In the genomic region with DNA sequence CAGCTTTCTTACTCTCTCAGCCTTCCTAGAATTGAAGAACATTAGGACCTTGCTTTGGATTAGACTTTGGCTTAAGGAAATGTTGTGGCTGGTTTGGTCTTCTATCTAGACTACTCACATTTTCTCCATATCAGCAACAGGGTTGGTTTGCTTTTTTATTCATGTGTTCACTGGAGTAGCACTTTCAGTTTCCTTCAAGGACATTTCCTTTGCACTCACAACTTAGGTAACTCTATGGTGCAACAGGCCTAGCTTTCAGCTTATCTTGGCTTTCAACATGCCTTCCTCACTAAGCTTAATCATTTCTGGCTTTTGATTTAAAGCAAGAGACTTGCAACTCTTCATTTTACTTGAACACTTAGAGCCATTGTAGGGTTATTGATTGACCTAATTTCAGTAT, we compare ENCODE assay signal across 14 cellular contexts.
DNase-seq lines count a peak whose midpoint lies in the region; ATAC-seq, FAIRE-seq and TF ChIP-seq lines count a peak whose summit lies in the region.
"Had no signal": no experiment of that assay in that cellular context is flagged by ENCODE, and none has a peak within 500 bp of the region (broad histone marks: within the 10 kb centered on the region; RNA-seq: fewer than 3 reads in every experiment).

No MANE protein-coding gene starts in this region.

- intact Hi-C loops in pancreas (cut with DNase I), result no loop called here
- intact Hi-C loops in activated naive CD4-positive, alpha-beta T cell treated with anti-CD3 and anti-CD28 coated beads for 36 hours (cut with micrococcal nuclease), result no loop called here
- intact Hi-C loops in ascending aorta (cut with DNase I), result no loop called here

- ATAC-seq in GM19351 (IDR thresholded peaks at IDR 0.05; ENCODE audit: unreplicated experiment), result peak; percentile 53
- peak; percentile 89 for ATAC-seq in HG02759 (IDR thresholded peaks at IDR 0.05; ENCODE audit: unreplicated experiment)
- ATAC-seq in pancreas, result peak in 3 of 4 donors; percentile 68 to 93 (median 69)
- ATAC-seq: naive thymus-derived CD4-positive, alpha-beta T cell had no signal

- FAIRE-seq in pancreas (lab: Jason Lieb, UNC), result no peak

- H3K4me1 Mint-ChIP-seq in activated naive CD4-positive, alpha-beta T cell treated with anti-CD3 and anti-CD28 coated beads for 36 hours (ENCODE audit: low read depth), result peaks cover 2% of the 10 kb centered on the region
- H3K4me1 Mint-ChIP-seq in activated CD4-positive, alpha-beta memory T cell treated with anti-CD3 and anti-CD28 coated beads, Interleukin-2, amount 10 ng/mL, durations not matched to agents 7 days and 5 days, result peaks cover 11% of the 10 kb centered on the region
- H3K4me1 Mint-ChIP-seq: activated B cell treated with CpG ODN at 0.5 μM for 24 hours; central memory CD8-positive, alpha-beta T cell had no signal

- peak; percentile 52 for DNase-seq in MV-4-11 (lab: John Stamatoyannopoulos, UW)
- DNase-seq in pancreas, result no peak
- DNase-seq in activated naive CD4-positive, alpha-beta T cell treated with anti-CD3 and anti-CD28 coated beads for 36 hours, result no peak
- DNase-seq in activated CD4-positive, alpha-beta memory T cell treated with anti-CD3 and anti-CD28 coated beads, Interleukin-2, amount 10 ng/mL, durations not matched to agents 7 days and 5 days, result no peak
- DNase-seq in ascending aorta (ENCODE audit: low spot score in 2 of 2), result no peak
- DNase-seq: activated B cell treated with CpG ODN at 0.5 μM for 24 hours; activated gamma-delta T cell; islet precursor cell; KBM-7; naive thymus-derived CD4-positive, alpha-beta T cell; SHP77 had no signal

- H3K27me3 ChIP-seq in pancreas, result no peaks in the 10 kb centered on the region
- H3K27me3 ChIP-seq in ascending aorta, result no peaks in the 10 kb centered on the region

- H3K4me1 ChIP-seq in pancreas (no peaks in the 10 kb centered on the region), ascending aorta (no peaks in the 10 kb centered on the region)

- H3K36me3 Mint-ChIP-seq in activated naive CD4-positive, alpha-beta T cell treated with anti-CD3 and anti-CD28 coated beads for 36 hours (ENCODE audit: low read depth), result no peaks in the 10 kb centered on the region
- H3K36me3 Mint-ChIP-seq in activated CD4-positive, alpha-beta memory T cell treated with anti-CD3 and anti-CD28 coated beads, Interleukin-2, amount 10 ng/mL, durations not matched to agents 7 days and 5 days (ENCODE audit: low read depth), result no peaks in the 10 kb centered on the region

- no peak overlapping the region for H3K27ac Mint-ChIP-seq in activated naive CD4-positive, alpha-beta T cell treated with anti-CD3 and anti-CD28 coated beads for 36 hours
- no peak overlapping the region for H3K27ac Mint-ChIP-seq in activated CD4-positive, alpha-beta memory T cell treated with anti-CD3 and anti-CD28 coated beads, Interleukin-2, amount 10 ng/mL, durations not matched to agents 7 days and 5 days
- H3K27ac Mint-ChIP-seq: activated B cell treated with CpG ODN at 0.5 μM for 24 hours had no signal

- H3K9me3 ChIP-seq in pancreas, result no peaks in the 10 kb centered on the region
- no peaks in the 10 kb centered on the region for H3K9me3 ChIP-seq in ascending aorta

- H3K9me3 Mint-ChIP-seq in activated naive CD4-positive, alpha-beta T cell treated with anti-CD3 and anti-CD28 coated beads for 36 hours, result no peaks in the 10 kb centered on the region
- H3K9me3 Mint-ChIP-seq in activated CD4-positive, alpha-beta memory T cell treated with anti-CD3 and anti-CD28 coated beads, Interleukin-2, amount 10 ng/mL, durations not matched to agents 7 days and 5 days, result no peaks in the 10 kb centered on the region
- H3K9me3 Mint-ChIP-seq: central memory CD8-positive, alpha-beta T cell had no signal

- POLR2A ChIA-PET in activated CD4-positive, alpha-beta memory T cell treated with anti-CD3 and anti-CD28 coated beads, Interleukin-2, amount 10 ng/mL, durations not matched to agents 7 days and 5 days (lab: Charles Lee), result no interaction called here

- CTCF ChIA-PET in activated naive CD4-positive, alpha-beta T cell treated with anti-CD3 and anti-CD28 coated beads for 36 hours (lab: Charles Lee), result interaction anchor here (1.1 kb wide), 1 partner anchor 19 kb away, joined by 3 read pairs; no protein-coding TSS in a partner anchor
- CTCF ChIA-PET in activated CD4-positive, alpha-beta memory T cell treated with anti-CD3 and anti-CD28 coated beads, Interleukin-2, amount 10 ng/mL, durations not matched to agents 7 days and 5 days (lab: Charles Lee), result interaction anchor here (0.8 to 1.0 kb wide), 2 partner anchors 10 to 11 kb away, joined by 3 read pairs; no protein-coding TSS in a partner anchor

- H3K27ac ChIP-seq in pancreas, result no peak overlapping the region
- no peak overlapping the region for H3K27ac ChIP-seq in ascending aorta

- H3K4me3 ChIP-seq in pancreas (no peak overlapping the region), ascending aorta (no peak overlapping the region)

- TF ChIP-seq CTCF in pancreas (IDR thresholded peaks at IDR 0.05) (no peak), ascending aorta (IDR thresholded peaks at IDR 0.05) (no peak)

- no peak overlapping the region for H3K4me3 Mint-ChIP-seq in activated naive CD4-positive, alpha-beta T cell treated with anti-CD3 and anti-CD28 coated beads for 36 hours
- no peak overlapping the region for H3K4me3 Mint-ChIP-seq in activated CD4-positive, alpha-beta memory T cell treated with anti-CD3 and anti-CD28 coated beads, Interleukin-2, amount 10 ng/mL, durations not matched to agents 7 days and 5 days
- H3K4me3 Mint-ChIP-seq: activated B cell treated with CpG ODN at 0.5 μM for 24 hours; central memory CD8-positive, alpha-beta T cell had no signal

- H3K36me3 ChIP-seq in pancreas (no peaks in the 10 kb centered on the region), ascending aorta (no peaks in the 10 kb centered on the region)

- H3K27me3 Mint-ChIP-seq in activated naive CD4-positive, alpha-beta T cell treated with anti-CD3 and anti-CD28 coated beads for 36 hours (ENCODE audit: low read depth), result no peaks in the 10 kb centered on the region
- H3K27me3 Mint-ChIP-seq in activated CD4-positive, alpha-beta memory T cell treated with anti-CD3 and anti-CD28 coated beads, Interleukin-2, amount 10 ng/mL, durations not matched to agents 7 days and 5 days, result peaks cover 6% of the 10 kb centered on the region
